1 cellular context compared by ENCODE assay signal in genomic region chr12:112198120-112198733, GRCh38.
A peak's percentile ranks its signal among the peaks of the same experiment; 100 is the strongest.
TF ChIP-seq lines count a peak whose summit lies in the region.

No MANE protein-coding gene starts in this region.

TF ChIP-seq in HepG2, 621 proteins besides CTCF, POLR2A, EP300 and RAD21 (continued from another document):
- TF ChIP-seq ZKSCAN1 (IDR thresholded peaks at IDR 0.05; ENCODE audit: low read length) (0 out of 2 replicates have a peak, but pooled peaks have one; percentile 25), ZNF501 (CRISPR knock-in tag; IDR thresholded peaks at IDR 0.05) (0 out of 2 replicates have a peak, but pooled peaks have one; percentile 21)
- TF ChIP-seq, protein P1, sequence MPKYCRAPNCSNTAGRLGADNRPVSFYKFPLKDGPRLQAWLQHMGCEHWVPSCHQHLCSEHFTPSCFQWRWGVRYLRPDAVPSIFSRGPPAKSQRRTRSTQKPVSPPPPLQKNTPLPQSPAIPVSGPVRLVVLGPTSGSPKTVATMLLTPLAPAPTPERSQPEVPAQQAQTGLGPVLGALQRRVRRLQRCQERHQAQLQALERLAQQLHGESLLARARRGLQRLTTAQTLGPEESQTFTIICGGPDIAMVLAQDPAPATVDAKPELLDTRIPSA (CRISPR knock-in tag; IDR thresholded peaks at IDR 0.05; ENCODE audit: borderline replicate concordance): no peak
TF ChIP-seq in HepG2: peak in this region for 8.
